ENCODE assay signal across 25 cellular contexts in the genomic region with DNA sequence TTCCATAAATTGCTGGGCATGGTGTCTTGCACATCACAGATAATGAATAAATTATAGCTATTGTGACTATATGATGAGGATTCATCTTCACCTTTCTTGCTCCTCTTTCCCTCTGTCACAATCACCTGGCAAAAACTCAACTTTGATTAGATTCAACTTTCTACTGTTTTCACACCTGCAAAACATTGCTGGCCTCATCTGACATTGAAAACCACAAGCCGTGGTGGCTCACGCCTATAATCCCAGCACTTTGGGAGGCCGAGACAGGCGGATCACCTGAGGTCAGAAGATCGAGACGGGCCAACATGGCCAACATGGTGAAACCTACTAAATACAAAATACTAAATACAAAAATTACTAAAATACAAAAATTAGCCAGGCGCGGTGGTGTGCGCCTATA. TPM values are rescaled to one million over a fixed set of nuclear protein-coding genes. Genes with fewer than 3 reads are reported as not detected.
A peak's percentile ranks its signal among the peaks of the same experiment; 100 is the strongest.
DNase-seq lines count a peak whose midpoint lies in the region; ATAC-seq, FAIRE-seq and TF ChIP-seq lines count a peak whose summit lies in the region.
"Had no signal": no experiment of that assay in that cellular context is flagged by ENCODE, and none has a peak within 500 bp of the region (broad histone marks: within the 10 kb centered on the region; RNA-seq: fewer than 3 reads in every experiment).

No MANE protein-coding gene starts in this region.

- H3K9ac ChIP-seq in DND-41 (ENCODE audit: low read depth, low read length): no peak overlapping the region
- H3K9ac ChIP-seq: BLaER1 had no signal

- TF ChIP-seq POLR2A in body of pancreas (IDR thresholded peaks at IDR 0.05): no peak
- TF ChIP-seq POLR2A in esophagus muscularis mucosa (IDR thresholded peaks at IDR 0.05; ENCODE audit: low read depth): no peak

- no peaks in the 10 kb centered on the region for H3K36me3 ChIP-seq in DND-41 (ENCODE audit: insufficient read depth, low read length)
- H3K36me3 ChIP-seq in body of pancreas (replicated peaks in 1 of 2; ENCODE audit: insufficient read depth in 1 of 2, low read depth in 2 of 2): no peaks in the 10 kb centered on the region
- no peaks in the 10 kb centered on the region for H3K36me3 ChIP-seq in pancreas
- H3K36me3 ChIP-seq in esophagus muscularis mucosa: no peaks in the 10 kb centered on the region
- H3K36me3 ChIP-seq: BE2C, BLaER1 had no signal

- TF ChIP-seq CTCF in DND-41 (IDR thresholded peaks at IDR 0.05; ENCODE audit: borderline replicate concordance, extremely low read depth, low read length, poor library complexity, severe bottlenecking) (no peak), body of pancreas (IDR thresholded peaks at IDR 0.05) (no peak), pancreas (IDR thresholded peaks at IDR 0.05) (no peak), esophagus muscularis mucosa (IDR thresholded peaks at IDR 0.05) (no peak)

- intact Hi-C loops in body of pancreas (cut with DNase I): no loop called here
- intact Hi-C loops in pancreas (cut with DNase I): no loop called here
- intact Hi-C loops in esophagus muscularis mucosa (cut with DNase I): no loop called here

- H3K4me3 ChIP-seq in DND-41 (ENCODE audit: low read depth in 1 of 2, low read length in 2 of 2) (no peak overlapping the region), body of pancreas (no peak overlapping the region), pancreas (no peak overlapping the region), esophagus muscularis mucosa (no peak overlapping the region)
- H3K4me3 ChIP-seq: BLaER1, GM12878 had no signal

- TF ChIP-seq EP300 in esophagus muscularis mucosa (IDR thresholded peaks at IDR 0.05): no peak

- no peaks in the 10 kb centered on the region for H4K20me1 ChIP-seq in DND-41 (ENCODE audit: insufficient read depth, low read length)
- H4K20me1 ChIP-seq: BLaER1 had no signal

- no peak overlapping the region for H3K4me2 ChIP-seq in DND-41 (ENCODE audit: insufficient read depth, low read length)
- H3K4me2 ChIP-seq: BLaER1 had no signal

- DNase-seq in DND-41: peak; percentile 12
- peak in 3 of 4 donors; percentile 31 to 42 (median 39) for DNase-seq in body of pancreas
- DNase-seq in pancreas: peak in 3 of 6 donors; percentile 11 to 19 (median 16)
- no peak for DNase-seq in dermis blood vessel endothelial cell
- no peak for DNase-seq in esophagus muscularis mucosa (ENCODE audit: extremely low spot score)
- DNase-seq: 8988T; ACHN; BE2C; C1 segment of cervical spinal cord; CD4-positive, alpha-beta memory T cell; CD4-positive, CD25-positive, alpha-beta regulatory T cell; CD8-positive, alpha-beta memory T cell; COR-L47; EL; GDM1 had no signal

- H3K27ac ChIP-seq in DND-41 (ENCODE audit: low read length): no peak overlapping the region
- H3K27ac ChIP-seq in body of pancreas: peak overlapping the region in 3 of 4 donors; percentile 33 to 78 (median 53)
- H3K27ac ChIP-seq in pancreas: peak overlapping the region in 2 of 4 donors; percentile 1 to 60
- no peak overlapping the region for H3K27ac ChIP-seq in esophagus muscularis mucosa (replicated peaks in 1 of 4)
- H3K27ac ChIP-seq: BLaER1 had no signal

- H3K79me2 ChIP-seq in DND-41 (ENCODE audit: insufficient read depth, low read length): no peaks in the 10 kb centered on the region

- no peak for ATAC-seq in DND-41 (ENCODE audit: insufficient read depth, low read depth)
- ATAC-seq in body of pancreas: peak; percentile 65
- ATAC-seq in pancreas: peak; percentile 52 to 63 (median 58)
- ATAC-seq in GM19455 (IDR thresholded peaks at IDR 0.05; ENCODE audit: unreplicated experiment): no peak
- ATAC-seq: GM12878 had no signal

- 55 to 58% methylated on average over 9 of the region's 9 CpGs for WGBS in body of pancreas, 2 donors
- 56 to 58% methylated on average over 9 of the region's 9 CpGs for WGBS in pancreas, 2 donors
- 90% methylated on average over 9 of the region's 9 CpGs for WGBS in esophagus muscularis mucosa

- no peak for FAIRE-seq in pancreas (lab: Jason Lieb, UNC)
- FAIRE-seq: A204.1, D721Med, GM12892, GM18507 had no signal

- H2AFZ ChIP-seq in DND-41 (ENCODE audit: low read depth, low read length): no peak overlapping the region

- no peaks in the 10 kb centered on the region for H3K27me3 ChIP-seq in DND-41 (ENCODE audit: insufficient read depth, low read length, poor library complexity)
- H3K27me3 ChIP-seq in body of pancreas: no peaks in the 10 kb centered on the region
- no peaks in the 10 kb centered on the region for H3K27me3 ChIP-seq in pancreas
- H3K27me3 ChIP-seq in esophagus muscularis mucosa: no peaks in the 10 kb centered on the region
- H3K27me3 ChIP-seq: BE2C, BLaER1 had no signal

- H3K4me1 ChIP-seq in DND-41 (ENCODE audit: insufficient read depth, low read length) (peaks cover 11% of the 10 kb centered on the region; the same call in 1 of the 2 replicates), body of pancreas (peaks cover 38% of the 10 kb centered on the region), pancreas (peaks cover 0 to 18% (median 12%) of the 10 kb centered on the region in 3 donors), esophagus muscularis mucosa (no peaks in the 10 kb centered on the region)
- H3K4me1 ChIP-seq: BE2C, BLaER1 had no signal

- H3K9me3 ChIP-seq in DND-41 (ENCODE audit: insufficient read depth, low read length, severe bottlenecking) (no peaks in the 10 kb centered on the region), body of pancreas (no peaks in the 10 kb centered on the region), pancreas (no peaks in the 10 kb centered on the region), esophagus muscularis mucosa (no peaks in the 10 kb centered on the region)
- H3K9me3 ChIP-seq: BE2C, BLaER1 had no signal

RNA-seq across cellular contexts. Expression of a gene that starts 12.7 kb away (rescaled TPM):
- total RNA-seq in body of pancreas: 10 to 100 TPM in 1 of 2 donors, 1 to 10 TPM in 1; 4.2 to 13.2 TPM
- total RNA-seq in pancreas: 10 to 100 TPM in 3 of 6 donors, 1 to 10 TPM in 3; 6.6 to 30.2 (median 12.0) TPM
- polyA plus RNA-seq in pancreas: 1 to 10 TPM; 1.1 to 7.3 TPM
- total RNA-seq in dermis blood vessel endothelial cell: not detected in 2 replicates
- under 1 TPM in 2 of 4 donors, not detected in 2; 0.06 to 0.78 TPM for total RNA-seq in esophagus muscularis mucosa
- total RNA-seq: A673; CD4-positive, alpha-beta memory T cell; CD4-positive, CD25-positive, alpha-beta regulatory T cell; CD8-positive, alpha-beta memory T cell; G401 had no signal
- polyA plus RNA-seq: CD14-positive monocyte had no signal

Comparison
In these comparisons a context has a peak if more than half of its experiments do, and no peak if none do; other contexts are left out.
1. ATAC-seq: peak in body of pancreas (single experiment) and pancreas (4 of 4); none in DND-41 (single experiment) and GM19455 (single experiment).
2. DNase-seq: peak in DND-41 (single experiment) and body of pancreas (3 of 4); none in dermis blood vessel endothelial cell (single experiment) and esophagus muscularis mucosa (single experiment).
3. H3K27ac ChIP-seq: peak in body of pancreas (3 of 4); none in DND-41 (single experiment) and esophagus muscularis mucosa (0 of 4).